ENCODE assay signal across 23 cellular contexts in genomic region chr2:128551435-128551834, GRCh38.
"Had no signal": no experiment of that assay in that cellular context is flagged by ENCODE, and none has a peak within 500 bp of the region (broad histone marks: within the 10 kb centered on the region; RNA-seq: fewer than 3 reads in every experiment).

No MANE protein-coding gene starts in this region.

- H3K27ac Mint-ChIP-seq: activated CD4-positive, alpha-beta memory T cell treated with anti-CD3 and anti-CD28 coated beads for 36 hours; activated CD4-positive, alpha-beta T cell treated with anti-CD3 and anti-CD28 coated beads, Interleukin-2, amount 10 ng/mL, durations not matched to agents 7 days and 5 days; activated naive CD4-positive, alpha-beta T cell treated with anti-CD3 and anti-CD28 coated beads, Interleukin-2, amount 50 U/mL, for 24 hours; activated T-cell treated with anti-CD3 and anti-CD28 coated beads, Interleukin-2, amount 50 U/mL, for 24 hours; activated T-helper 1 cell treated with anti-CD3 and anti-CD28 coated beads, Interleukin-12 subunit alpha, Interleukin-12 subunit beta, Interleukin-2, Interleukin-4 antibody, amounts not matched to agents 30 ng/mL and 10 ng/mL and 1 ng/mL, durations not matched to agents 14 hours and 24 hours and 36 hours; T-helper 17 cell; WTC11 had no signal

- FAIRE-seq: bronchial epithelial cell, K562, RCC 7860 had no signal

- H3K36me3 Mint-ChIP-seq: activated CD4-positive, alpha-beta memory T cell treated with anti-CD3 and anti-CD28 coated beads for 36 hours; activated naive CD4-positive, alpha-beta T cell treated with anti-CD3 and anti-CD28 coated beads, Interleukin-2, amount 50 U/mL, for 24 hours; WTC11 had no signal

- H3K4me3 Mint-ChIP-seq: activated CD4-positive, alpha-beta memory T cell treated with anti-CD3 and anti-CD28 coated beads for 36 hours; activated CD4-positive, alpha-beta T cell treated with anti-CD3 and anti-CD28 coated beads, Interleukin-2, amount 10 ng/mL, durations not matched to agents 7 days and 5 days; activated naive CD4-positive, alpha-beta T cell treated with anti-CD3 and anti-CD28 coated beads, Interleukin-2, amount 50 U/mL, for 24 hours; activated T-cell treated with anti-CD3 and anti-CD28 coated beads, Interleukin-2, amount 50 U/mL, for 24 hours; activated T-helper 1 cell treated with anti-CD3 and anti-CD28 coated beads, Interleukin-12 subunit alpha, Interleukin-12 subunit beta, Interleukin-2, Interleukin-4 antibody, amounts not matched to agents 30 ng/mL and 10 ng/mL and 1 ng/mL, durations not matched to agents 14 hours and 24 hours and 36 hours; T-helper 17 cell; WTC11 had no signal

- ATAC-seq: K562, T-helper 17 cell, WTC11 had no signal

- H3K9me3 Mint-ChIP-seq: activated CD4-positive, alpha-beta memory T cell treated with anti-CD3 and anti-CD28 coated beads for 36 hours; activated CD4-positive, alpha-beta T cell treated with anti-CD3 and anti-CD28 coated beads, Interleukin-2, amount 10 ng/mL, durations not matched to agents 7 days and 5 days; activated naive CD4-positive, alpha-beta T cell treated with anti-CD3 and anti-CD28 coated beads, Interleukin-2, amount 50 U/mL, for 24 hours; activated T-cell treated with anti-CD3 and anti-CD28 coated beads, Interleukin-2, amount 50 U/mL, for 24 hours had no signal

- H3K4me1 Mint-ChIP-seq: activated CD4-positive, alpha-beta T cell treated with anti-CD3 and anti-CD28 coated beads, Interleukin-2, amount 10 ng/mL, durations not matched to agents 7 days and 5 days; activated naive CD4-positive, alpha-beta T cell treated with anti-CD3 and anti-CD28 coated beads, Interleukin-2, amount 50 U/mL, for 24 hours; T-helper 17 cell had no signal

- DNase-seq: activated CD4-positive, alpha-beta memory T cell treated with anti-CD3 and anti-CD28 coated beads for 36 hours; activated CD4-positive, alpha-beta T cell treated with anti-CD3 and anti-CD28 coated beads, Interleukin-2, amount 10 ng/mL, durations not matched to agents 7 days and 5 days; activated CD4-positive, CD25-positive, alpha-beta regulatory T cell treated with anti-CD3 and anti-CD28 coated beads, Interleukin-2, amount 50 U/mL, for 72 hours; activated effector memory CD4-positive, alpha-beta T cell treated with Interleukin-2 at 50 U/mL for 16 hours; activated naive CD4-positive, alpha-beta T cell; activated T-cell treated with anti-CD3 and anti-CD28 coated beads, Interleukin-2, amount 50 U/mL, for 24 hours; aorta; central memory CD4-positive, alpha-beta T cell; Karpas-422; NCI-H146; NCI-H187 treated with DMSO at 0.1 percent for 48 hours; NCI-H2081 treated with DMSO at 0.1 percent for 48 hours; NCI-H446; NCI-H524; SHP77 treated with DMSO at 0.1 percent for 48 hours; T-helper 17 cell; T-helper 9 cell had no signal

- H3K4me3 ChIP-seq: K562 had no signal

- H3K27me3 Mint-ChIP-seq: activated CD4-positive, alpha-beta T cell treated with anti-CD3 and anti-CD28 coated beads, Interleukin-2, amount 10 ng/mL, durations not matched to agents 7 days and 5 days; activated naive CD4-positive, alpha-beta T cell treated with anti-CD3 and anti-CD28 coated beads, Interleukin-2, amount 50 U/mL, for 24 hours; activated T-cell treated with anti-CD3 and anti-CD28 coated beads, Interleukin-2, amount 50 U/mL, for 24 hours had no signal
